9 cellular contexts compared by ENCODE assay signal in genomic region chr11:106276859-106277436, GRCh38.
DNase-seq lines count a peak whose midpoint lies in the region; ATAC-seq, FAIRE-seq and TF ChIP-seq lines count a peak whose summit lies in the region.
"Had no signal": no experiment of that assay in that cellular context is flagged by ENCODE, and none has a peak within 500 bp of the region (broad histone marks: within the 10 kb centered on the region; RNA-seq: fewer than 3 reads in every experiment).

No MANE protein-coding gene starts in this region.

- H3K36me3 Mint-ChIP-seq in WTC11 = no peaks in the 10 kb centered on the region

- no peak overlapping the region for H3K4me3 Mint-ChIP-seq in WTC11

- no peaks in the 10 kb centered on the region for H3K79me2 ChIP-seq in keratinocyte (ENCODE audit: control insufficient read depth, insufficient read depth, low read length)

- H3K4me2 ChIP-seq in keratinocyte (ENCODE audit: control insufficient read depth, extremely low read depth, insufficient read depth, low read depth, low read length) = no peak overlapping the region

- POLR2A ChIA-PET in WTC11 (lab: Charles Lee) = interaction anchor here (0.6 to 0.7 kb wide), 2 partner anchors 147 to 273 kb away, joined by 3 to 10 read pairs; no protein-coding TSS in a partner anchor

- H3K4me1 ChIP-seq in keratinocyte (ENCODE audit: control insufficient read depth, extremely low read depth, insufficient read depth, low read length) = peaks cover 10% of the 10 kb centered on the region
- H3K4me1 ChIP-seq: suprapubic skin had no signal

- 0 out of 2 replicates have a peak, but pooled peaks have one; percentile 18 for TF ChIP-seq CTCF in WTC11 (IDR thresholded peaks at IDR 0.05)
- TF ChIP-seq CTCF in keratinocyte (optimal IDR thresholded peaks at IDR 0.05 in 1 of 3, IDR thresholded peaks at IDR 0.05 in 1 of 3, conservative IDR thresholded peaks at IDR 0.05 in 1 of 3; ENCODE audit: extremely low read depth in 1 of 3, insufficient read depth in 2 of 3, low read length in 3 of 3) = peak; percentile 48 to 63 (median 55)

- peaks cover 22% of the 10 kb centered on the region for H3K4me1 Mint-ChIP-seq in WTC11

- FAIRE-seq in keratinocyte (lab: Jason Lieb, UNC) = peak; percentile 53

- no peaks in the 10 kb centered on the region for H3K36me3 ChIP-seq in keratinocyte (ENCODE audit: control insufficient read depth in 2 of 2, extremely low read depth in 1 of 2, insufficient read depth in 2 of 2, low read length in 2 of 2)
- H3K36me3 ChIP-seq: suprapubic skin had no signal

- ATAC-seq in WTC11 = peak; percentile 96
- ATAC-seq in HG03520 (IDR thresholded peaks at IDR 0.05; ENCODE audit: unreplicated experiment) = no peak
- ATAC-seq in HG02678 (IDR thresholded peaks at IDR 0.05; ENCODE audit: unreplicated experiment) = no peak

- no peaks in the 10 kb centered on the region for H3K9me3 ChIP-seq in keratinocyte (ENCODE audit: control insufficient read depth, low read depth, low read length)
- H3K9me3 ChIP-seq: suprapubic skin had no signal

- H3K27ac ChIP-seq in keratinocyte (ENCODE audit: control insufficient read depth, insufficient read depth, low read length) = no peak overlapping the region
- H3K27ac ChIP-seq: suprapubic skin had no signal

- H4K20me1 ChIP-seq in keratinocyte (ENCODE audit: control insufficient read depth, extremely low read depth, insufficient read depth, low read length) = no peaks in the 10 kb centered on the region

- peaks cover 10% of the 10 kb centered on the region for H3K9me3 Mint-ChIP-seq in WTC11

- no peaks in the 10 kb centered on the region for H3K9me1 ChIP-seq in keratinocyte (ENCODE audit: control insufficient read depth, extremely low read depth, insufficient read depth, low read length)

- dilution Hi-C loops in keratinocyte (cut with MboI; ENCODE audit: extremely low pct_ligation_motif_present, low sequenced_read_pairs) = no loop called here

- CTCF ChIA-PET in WTC11 (lab: Charles Lee) = interaction anchor here (0.8 to 1.2 kb wide), 3 partner anchors 12 to 309 kb away, joined by 3 to 4 read pairs (median 3); no protein-coding TSS in a partner anchor

- DNase-seq in D341Med (ENCODE audit: low spot score) (peak; percentile 48), HT1080 (ENCODE audit: low read depth) (peak; percentile 27), WTC11 (ENCODE audit: low spot score) (no peak), keratinocyte (ENCODE audit: low read depth, low spot score) (no peak), DMS114 treated with DMSO at 0.1 percent for 48 hours (lab: John Stamatoyannopoulos, UW; ENCODE audit: unreplicated experiment) (no peak), NCI-H2196 (lab: John Stamatoyannopoulos, UW; ENCODE audit: unreplicated experiment) (no peak)

- no peak overlapping the region for H3K4me3 ChIP-seq in keratinocyte (ENCODE audit: control insufficient read depth in 2 of 3, extremely low read depth in 1 of 3, insufficient read depth in 2 of 3, low read depth in 1 of 3, low read length in 3 of 3)
- H3K4me3 ChIP-seq: suprapubic skin had no signal

- no peaks in the 10 kb centered on the region for H3K27me3 Mint-ChIP-seq in WTC11 (ENCODE audit: low read depth)

- no peak overlapping the region for H2AFZ ChIP-seq in keratinocyte (ENCODE audit: control insufficient read depth, low read length)

- H3K9ac ChIP-seq in keratinocyte (ENCODE audit: control insufficient read depth, extremely low read depth, insufficient read depth, low read length) = no peak overlapping the region

- H3K27ac Mint-ChIP-seq in WTC11 = no peak overlapping the region

- H3K27me3 ChIP-seq in keratinocyte (ENCODE audit: control insufficient read depth, extremely low read depth, insufficient read depth, low read length) = no peaks in the 10 kb centered on the region
- H3K27me3 ChIP-seq: suprapubic skin had no signal

TF ChIP-seq in WTC11, 78 proteins besides CTCF, POLR2A, EP300 and RAD21 (continues in another document):
- TF ChIP-seq ZNF512 (CRISPR knock-in tag; IDR thresholded peaks at IDR 0.05; ENCODE audit: borderline replicate concordance) = no peak
- no peak for TF ChIP-seq FOXK1 (CRISPR knock-in tag; IDR thresholded peaks at IDR 0.05)
- no peak for TF ChIP-seq ZNF396 (CRISPR knock-in tag; IDR thresholded peaks at IDR 0.05; ENCODE audit: borderline replicate concordance)
- TF ChIP-seq ZNF423 (CRISPR knock-in tag; IDR thresholded peaks at IDR 0.05) = no peak
- TF ChIP-seq, protein P1, sequence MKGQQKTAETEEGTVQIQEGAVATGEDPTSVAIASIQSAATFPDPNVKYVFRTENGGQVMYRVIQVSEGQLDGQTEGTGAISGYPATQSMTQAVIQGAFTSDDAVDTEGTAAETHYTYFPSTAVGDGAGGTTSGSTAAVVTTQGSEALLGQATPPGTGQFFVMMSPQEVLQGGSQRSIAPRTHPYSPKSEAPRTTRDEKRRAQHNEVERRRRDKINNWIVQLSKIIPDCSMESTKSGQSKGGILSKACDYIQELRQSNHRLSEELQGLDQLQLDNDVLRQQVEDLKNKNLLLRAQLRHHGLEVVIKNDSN (CRISPR knock-in tag; IDR thresholded peaks at IDR 0.05) = no peak
- TF ChIP-seq, protein P2, sequence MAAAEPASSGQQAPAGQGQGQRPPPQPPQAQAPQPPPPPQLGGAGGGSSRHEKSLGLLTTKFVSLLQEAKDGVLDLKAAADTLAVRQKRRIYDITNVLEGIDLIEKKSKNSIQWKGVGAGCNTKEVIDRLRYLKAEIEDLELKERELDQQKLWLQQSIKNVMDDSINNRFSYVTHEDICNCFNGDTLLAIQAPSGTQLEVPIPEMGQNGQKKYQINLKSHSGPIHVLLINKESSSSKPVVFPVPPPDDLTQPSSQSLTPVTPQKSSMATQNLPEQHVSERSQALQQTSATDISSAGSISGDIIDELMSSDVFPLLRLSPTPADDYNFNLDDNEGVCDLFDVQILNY (CRISPR knock-in tag; IDR thresholded peaks at IDR 0.05) = no peak
- TF ChIP-seq SP1 (CRISPR knock-in tag; conservative IDR thresholded peaks at IDR 0.05) = no peak
- TF ChIP-seq IRF1 (CRISPR knock-in tag; IDR thresholded peaks at IDR 0.05) = no peak
- no peak for TF ChIP-seq ZNF281 (CRISPR knock-in tag; IDR thresholded peaks at IDR 0.05)
- no peak for TF ChIP-seq NFYB (CRISPR knock-in tag; conservative IDR thresholded peaks at IDR 0.05; ENCODE audit: low read depth)
- TF ChIP-seq, protein P3, sequence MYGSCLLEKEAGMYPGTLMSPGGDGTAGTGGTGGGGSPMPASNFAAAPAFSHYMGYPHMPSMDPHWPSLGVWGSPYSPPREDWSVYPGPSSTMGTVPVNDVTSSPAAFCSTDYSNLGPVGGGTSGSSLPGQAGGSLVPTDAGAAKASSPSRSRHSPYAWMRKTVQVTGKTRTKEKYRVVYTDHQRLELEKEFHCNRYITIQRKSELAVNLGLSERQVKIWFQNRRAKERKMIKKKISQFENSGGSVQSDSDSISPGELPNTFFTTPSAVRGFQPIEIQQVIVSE (CRISPR knock-in tag; IDR thresholded peaks at IDR 0.05; ENCODE audit: borderline replicate concordance) = no peak
- TF ChIP-seq ATF2 (CRISPR knock-in tag; IDR thresholded peaks at IDR 0.05; ENCODE audit: borderline replicate concordance, low read depth) = no peak
- no peak for TF ChIP-seq MYBL2 (CRISPR knock-in tag; IDR thresholded peaks at IDR 0.05)

Comparison
In these comparisons a context has a peak if more than half of its experiments do, and no peak if none do; other contexts are left out.
1. DNase-seq: peak in D341Med (single experiment) and HT1080 (single experiment); none in WTC11 (single experiment), keratinocyte (single experiment), DMS114 treated with DMSO at 0.1 percent for 48 hours (single experiment) and NCI-H2196 (single experiment).